In genomic region chr9:37752646-37753488, GRCh38 we compare ENCODE assay signal across 8 cellular contexts. TPM values are rescaled to one million over a fixed set of nuclear protein-coding genes. Genes with fewer than 3 reads are reported as not detected.
DNase-seq lines count a peak whose midpoint lies in the region; ATAC-seq, FAIRE-seq and TF ChIP-seq lines count a peak whose summit lies in the region.

No MANE protein-coding gene starts in this region.

- H3K27me3 ChIP-seq in HepG2 (ENCODE audit: control insufficient read depth in 1 of 2, insufficient read depth in 2 of 2, low read length in 2 of 2) (peaks cover 0 to 1% of the 10 kb centered on the region in 2 experiments; a peak in 3 of 5 replicates), subcutaneous abdominal adipose tissue (ENCODE audit: control insufficient read depth in 5 of 5, insufficient read depth in 4 of 5, low read length in 5 of 5) (no peaks in the 10 kb centered on the region)

- FAIRE-seq in HepG2 (lab: Jason Lieb, UNC), result no peak

- H3K4me1 ChIP-seq in HepG2 (ENCODE audit: insufficient read depth, low read length) (peaks cover 23% of the 10 kb centered on the region), subcutaneous abdominal adipose tissue (ENCODE audit: control insufficient read depth in 5 of 5, insufficient read depth in 5 of 5, low read length in 5 of 5) (peaks cover 2 to 15% (median 14%) of the 10 kb centered on the region in 5 donors)

- in situ Hi-C loops in HepG2 (cut with HindIII; ENCODE audit: extremely low pct_ligation_motif_present, low pct_unique_long_range_greater_than_20kb), result no loop called here

- no peak for TF ChIP-seq POLR2A in HepG2 (IDR thresholded peaks at IDR 0.05; ENCODE audit: insufficient read depth in 1 of 2, low read depth in 2 of 2, low read length in 2 of 2)

- H3K4me3 Mint-ChIP-seq in T-helper 1 cell treated with Interleukin-12 subunit alpha and Interleukin-12 subunit beta and Interleukin-4 antibody, amounts not matched to agents 30 μg/mL and 1 μg/mL, for 36 hours, result peak overlapping the region; percentile 98
- H3K4me3 Mint-ChIP-seq in activated naive CD8-positive, alpha-beta T cell treated with anti-CD3 and anti-CD28 coated beads for 36 hours, result peak overlapping the region; percentile 91

- POLR2A ChIA-PET in HepG2 (lab: Yijun Ruan, JAX), result interaction anchor here (0.7 to 1.1 kb wide), 5 partner anchors 32 to 608 kb away, joined by 3 to 6 read pairs (median 3); partner anchors contain the start of genes DCAF10 and EXOSC3

- DNase-seq in T-helper 1 cell (no peak), HepG2 (ENCODE audit: low spot score) (no peak), nucleus accumbens (lab: John Stamatoyannopoulos, UW) (no peak), HCEC 1CT (no peak)
- DNase-seq in activated naive CD8-positive, alpha-beta T cell treated with anti-CD3 and anti-CD28 coated beads for 36 hours, result peak; percentile 33

- no peaks in the 10 kb centered on the region for H3K27me3 Mint-ChIP-seq in T-helper 1 cell treated with Interleukin-12 subunit alpha and Interleukin-12 subunit beta and Interleukin-4 antibody, amounts not matched to agents 30 μg/mL and 1 μg/mL, for 36 hours (ENCODE audit: low read depth)
- no peaks in the 10 kb centered on the region for H3K27me3 Mint-ChIP-seq in activated naive CD8-positive, alpha-beta T cell treated with anti-CD3 and anti-CD28 coated beads for 36 hours

- peaks cover 8% of the 10 kb centered on the region for H3K36me3 Mint-ChIP-seq in T-helper 1 cell treated with Interleukin-12 subunit alpha and Interleukin-12 subunit beta and Interleukin-4 antibody, amounts not matched to agents 30 μg/mL and 1 μg/mL, for 36 hours (ENCODE audit: low read depth)
- peaks cover 17% of the 10 kb centered on the region for H3K36me3 Mint-ChIP-seq in activated naive CD8-positive, alpha-beta T cell treated with anti-CD3 and anti-CD28 coated beads for 36 hours

- H3K79me2 ChIP-seq in HepG2 (ENCODE audit: insufficient read depth, low read length), result peaks cover 9% of the 10 kb centered on the region

- H3K4me3 ChIP-seq in HepG2 (replicated peaks in 1 of 3; ENCODE audit: insufficient read depth in 1 of 3, low read depth in 2 of 3, low read length in 3 of 3) (peak overlapping the region; percentile 84 to 90 (median 89)), subcutaneous abdominal adipose tissue (ENCODE audit: low read depth in 1 of 5, low read length in 5 of 5) (peak overlapping the region; percentile 74 to 98 (median 94))

- no peak for TF ChIP-seq CTCF in HepG2 (CRISPR knock-in tag; IDR thresholded peaks at IDR 0.05)

- peak overlapping the region; percentile 90 for H3K27ac Mint-ChIP-seq in T-helper 1 cell treated with Interleukin-12 subunit alpha and Interleukin-12 subunit beta and Interleukin-4 antibody, amounts not matched to agents 30 μg/mL and 1 μg/mL, for 36 hours
- H3K27ac Mint-ChIP-seq in activated naive CD8-positive, alpha-beta T cell treated with anti-CD3 and anti-CD28 coated beads for 36 hours, result peak overlapping the region; percentile 93

- H3K4me2 ChIP-seq in HepG2 (ENCODE audit: low read depth, low read length), result peak overlapping the region; percentile 79

- H3K4me1 Mint-ChIP-seq in T-helper 1 cell treated with Interleukin-12 subunit alpha and Interleukin-12 subunit beta and Interleukin-4 antibody, amounts not matched to agents 30 μg/mL and 1 μg/mL, for 36 hours (ENCODE audit: low read depth), result peaks cover 23% of the 10 kb centered on the region
- H3K4me1 Mint-ChIP-seq in activated naive CD8-positive, alpha-beta T cell treated with anti-CD3 and anti-CD28 coated beads for 36 hours, result peaks cover 22% of the 10 kb centered on the region

- H2AFZ ChIP-seq in HepG2 (ENCODE audit: low read length), result peak overlapping the region; percentile 93

- CTCF ChIA-PET in HepG2 (lab: Yijun Ruan, JAX; ENCODE audit: low intra/inter-chr PET ratio, low total read pairs), result no interaction called here

- H3K9me3 Mint-ChIP-seq in T-helper 1 cell treated with Interleukin-12 subunit alpha and Interleukin-12 subunit beta and Interleukin-4 antibody, amounts not matched to agents 30 μg/mL and 1 μg/mL, for 36 hours, result peaks cover 5% of the 10 kb centered on the region
- peaks cover 6% of the 10 kb centered on the region for H3K9me3 Mint-ChIP-seq in activated naive CD8-positive, alpha-beta T cell treated with anti-CD3 and anti-CD28 coated beads for 36 hours

- ATAC-seq in HepG2, result no peak
- no peak for ATAC-seq in GM19467 (IDR thresholded peaks at IDR 0.05; ENCODE audit: unreplicated experiment)

- 79% methylated on average over 29 of the region's 29 CpGs for WGBS in HepG2 (ENCODE audit: low lambda C conversion rate)

- H3K27ac ChIP-seq in HepG2 (ENCODE audit: extremely low read length, insufficient read depth, low read length), result no peak overlapping the region
- H3K27ac ChIP-seq in subcutaneous abdominal adipose tissue (ENCODE audit: low read depth, low read length), result no peak overlapping the region

- BruUV-seq in HepG2 (replicated peaks; lab: Mats Ljungman, UMichigan), result no TSS peak

- TF ChIP-seq EP300 in HepG2 (IDR thresholded peaks at IDR 0.05; ENCODE audit: low read depth in 2 of 2, low read length in 2 of 2) (no peak), HepG2 (CRISPR knock-in tag; IDR thresholded peaks at IDR 0.05; ENCODE audit: borderline replicate concordance) (no peak)

- no peaks in the 10 kb centered on the region for H4K20me1 ChIP-seq in HepG2 (ENCODE audit: insufficient read depth, low read length)

- H3K36me3 ChIP-seq in HepG2 (replicated peaks in 1 of 2; ENCODE audit: control insufficient read depth in 1 of 2, insufficient read depth in 2 of 2, low read length in 2 of 2) (peaks cover 2% of the 10 kb centered on the region in 2 experiments; a peak in 1 of 5 replicates), subcutaneous abdominal adipose tissue (ENCODE audit: control insufficient read depth in 5 of 5, insufficient read depth in 5 of 5, low read length in 5 of 5) (peaks cover 0 to 4% (median 0%) of the 10 kb centered on the region in 5 donors)

- H3K9ac ChIP-seq in HepG2 (ENCODE audit: insufficient read depth, low read depth, low read length) (peak overlapping the region; percentile 80; the same call in 1 of the 2 replicates), subcutaneous abdominal adipose tissue (ENCODE audit: low read length in 5 of 5) (peak overlapping the region in 4 of 5 donors; percentile 51 to 99 (median 91))

- no peak for TF ChIP-seq RAD21 in HepG2 (CRISPR knock-in tag; IDR thresholded peaks at IDR 0.05)

- intact Hi-C loops in HepG2 (cut with micrococcal nuclease; ENCODE audit: unreplicated experiment), result no loop called here

- H3K9me3 ChIP-seq in HepG2 (ENCODE audit: low read length) (no peaks in the 10 kb centered on the region), subcutaneous abdominal adipose tissue (ENCODE audit: control insufficient read depth in 5 of 5, low read length in 5 of 5) (no peaks in the 10 kb centered on the region)

RNA-seq across cellular contexts. Expression of gene TRMT10B, which starts 0.7 kb away (rescaled TPM):
- 10 to 100 TPM in 1 of 2 experiments, 1 to 10 TPM in 1; 9.4 to 10.3 TPM for total RNA-seq in activated naive CD8-positive, alpha-beta T cell treated with anti-CD3 and anti-CD28 coated beads for 36 hours
- 3.1 and 3.3 TPM in 2 replicates for total RNA-seq in HepG2 (2016; rRNA removed; fragmentation: Illumina TruSeq; extraction: Trizol)
- 3.1 and 3.5 TPM in 2 replicates for total RNA-seq in HepG2 (2016; cell fraction: cytosol; rRNA removed; fragmentation: Illumina TruSeq; extraction: Trizol; ENCODE audit: low read depth)
- 2.8 and 2.9 TPM in 2 replicates for total RNA-seq in HepG2 (2016; cell fraction: insoluble cytoplasmic fraction; rRNA removed; fragmentation: Illumina TruSeq; extraction: Trizol)
- total RNA-seq in HepG2 (2016; cell fraction: membrane; rRNA removed; fragmentation: Illumina TruSeq; extraction: Trizol), result 2.1 and 2.3 TPM in 2 replicates
- 3.1 and 4.0 TPM in 2 replicates for total RNA-seq in HepG2 (2016; cell fraction: nucleus; rRNA removed; fragmentation: Illumina TruSeq; extraction: Trizol)
- polyA plus RNA-seq in HepG2 (2011; rRNA removed), result 3.9 TPM in 2 replicates
- polyA plus RNA-seq in HepG2 (2011; cell fraction: cytosol; rRNA removed), result 1.6 and 2.4 TPM in 2 replicates
- 3.8 and 5.7 TPM in 2 replicates for polyA plus RNA-seq in HepG2 (2011; cell fraction: nucleus; rRNA removed)
- polyA plus RNA-seq in HepG2 (2012), result 3.7 and 4.8 TPM in 2 replicates
- 1.0 and 1.2 TPM in 2 replicates for polyA plus RNA-seq in HepG2 (2016; cell fraction: cytosol; fragmentation: Illumina TruSeq; extraction: Trizol; ENCODE audit: low read depth)
- 4.5 TPM in 2 replicates for polyA plus RNA-seq in HepG2 (2016; cell fraction: insoluble cytoplasmic fraction; fragmentation: Illumina TruSeq; extraction: Trizol; ENCODE audit: low read depth)
- 1.7 and 1.9 TPM in 2 replicates for polyA plus RNA-seq in HepG2 (2016; cell fraction: membrane; fragmentation: Illumina TruSeq; extraction: Trizol; ENCODE audit: low read depth)
- polyA plus RNA-seq in HepG2 (2016; cell fraction: nucleus; fragmentation: Illumina TruSeq; extraction: Trizol; ENCODE audit: insufficient read depth, low read depth), result 7.2 and 8.2 TPM in 2 replicates
- polyA minus RNA-seq in HepG2 (2011; rRNA and poly(A)+ RNA removed; ENCODE audit: low replicate concordance), result 2.0 and 3.6 TPM in 2 replicates
- 1.7 and 2.2 TPM in 2 replicates for polyA minus RNA-seq in HepG2 (2011; cell fraction: cytosol; rRNA and poly(A)+ RNA removed)
- 7.2 and 10.3 TPM in 2 replicates for polyA minus RNA-seq in HepG2 (2011; cell fraction: nucleus; rRNA and poly(A)+ RNA removed)

RNA-seq across cellular contexts. Expression of gene EXOSC3, which starts 32.0 kb away (rescaled TPM):
- total RNA-seq in activated naive CD8-positive, alpha-beta T cell treated with anti-CD3 and anti-CD28 coated beads for 36 hours, result 100 to 1,000 TPM; 139 to 147 TPM
- total RNA-seq in HepG2 (2016; rRNA removed; fragmentation: Illumina TruSeq; extraction: Trizol), result 68.7 and 98.1 TPM in 2 replicates
- total RNA-seq in HepG2 (2016; cell fraction: cytosol; rRNA removed; fragmentation: Illumina TruSeq; extraction: Trizol; ENCODE audit: low read depth), result 16.9 and 18.1 TPM in 2 replicates
- 74.8 and 108 TPM in 2 replicates for total RNA-seq in HepG2 (2016; cell fraction: insoluble cytoplasmic fraction; rRNA removed; fragmentation: Illumina TruSeq; extraction: Trizol)
- 26.9 and 30.0 TPM in 2 replicates for total RNA-seq in HepG2 (2016; cell fraction: membrane; rRNA removed; fragmentation: Illumina TruSeq; extraction: Trizol)
- total RNA-seq in HepG2 (2016; cell fraction: nucleus; rRNA removed; fragmentation: Illumina TruSeq; extraction: Trizol), result 36.8 and 38.1 TPM in 2 replicates
- 12.0 and 17.5 TPM in 2 replicates for polyA plus RNA-seq in HepG2 (2011; rRNA removed)
- polyA plus RNA-seq in HepG2 (2011; cell fraction: cytosol; rRNA removed), result 17.7 and 19.6 TPM in 2 replicates
- polyA plus RNA-seq in HepG2 (2011; cell fraction: nucleus; rRNA removed), result 19.9 and 35.1 TPM in 2 replicates
- 20.1 and 33.0 TPM in 2 replicates for polyA plus RNA-seq in HepG2 (2012)
- polyA plus RNA-seq in HepG2 (2016; cell fraction: cytosol; fragmentation: Illumina TruSeq; extraction: Trizol; ENCODE audit: low read depth), result 18.6 and 21.1 TPM in 2 replicates
- polyA plus RNA-seq in HepG2 (2016; cell fraction: insoluble cytoplasmic fraction; fragmentation: Illumina TruSeq; extraction: Trizol; ENCODE audit: low read depth), result 115 and 129 TPM in 2 replicates
- polyA plus RNA-seq in HepG2 (2016; cell fraction: membrane; fragmentation: Illumina TruSeq; extraction: Trizol; ENCODE audit: low read depth), result 21.5 and 24.3 TPM in 2 replicates
- polyA plus RNA-seq in HepG2 (2016; cell fraction: nucleus; fragmentation: Illumina TruSeq; extraction: Trizol; ENCODE audit: insufficient read depth, low read depth), result 42.9 and 51.0 TPM in 2 replicates
- 22.5 and 25.4 TPM in 2 replicates for polyA minus RNA-seq in HepG2 (2011; rRNA and poly(A)+ RNA removed; ENCODE audit: low replicate concordance)
- polyA minus RNA-seq in HepG2 (2011; cell fraction: cytosol; rRNA and poly(A)+ RNA removed), result 18.1 and 24.0 TPM in 2 replicates
- polyA minus RNA-seq in HepG2 (2011; cell fraction: nucleus; rRNA and poly(A)+ RNA removed), result 78.7 and 105 TPM in 2 replicates

RNA-seq across cellular contexts. Expression of gene DCAF10, which starts 47.7 kb away (rescaled TPM):
- total RNA-seq in activated naive CD8-positive, alpha-beta T cell treated with anti-CD3 and anti-CD28 coated beads for 36 hours, result 10 to 100 TPM; 10.5 to 12.9 TPM
- total RNA-seq in HepG2 (2016; rRNA removed; fragmentation: Illumina TruSeq; extraction: Trizol), result 9.2 and 13.5 TPM in 2 replicates
- total RNA-seq in HepG2 (2016; cell fraction: cytosol; rRNA removed; fragmentation: Illumina TruSeq; extraction: Trizol; ENCODE audit: low read depth), result 6.0 and 8.2 TPM in 2 replicates
- total RNA-seq in HepG2 (2016; cell fraction: insoluble cytoplasmic fraction; rRNA removed; fragmentation: Illumina TruSeq; extraction: Trizol), result 10.4 and 11.0 TPM in 2 replicates
- total RNA-seq in HepG2 (2016; cell fraction: membrane; rRNA removed; fragmentation: Illumina TruSeq; extraction: Trizol), result 16.1 and 19.8 TPM in 2 replicates
- 7.2 and 8.2 TPM in 2 replicates for total RNA-seq in HepG2 (2016; cell fraction: nucleus; rRNA removed; fragmentation: Illumina TruSeq; extraction: Trizol)
- 20.2 and 20.3 TPM in 2 replicates for polyA plus RNA-seq in HepG2 (2011; rRNA removed)
- 11.6 and 13.6 TPM in 2 replicates for polyA plus RNA-seq in HepG2 (2011; cell fraction: cytosol; rRNA removed)
- polyA plus RNA-seq in HepG2 (2011; cell fraction: nucleus; rRNA removed), result 6.9 and 9.9 TPM in 2 replicates
- polyA plus RNA-seq in HepG2 (2012), result 15.4 and 17.6 TPM in 2 replicates
- polyA plus RNA-seq in HepG2 (2016; cell fraction: cytosol; fragmentation: Illumina TruSeq; extraction: Trizol; ENCODE audit: low read depth), result 9.8 and 10.5 TPM in 2 replicates
- 11.4 and 13.3 TPM in 2 replicates for polyA plus RNA-seq in HepG2 (2016; cell fraction: insoluble cytoplasmic fraction; fragmentation: Illumina TruSeq; extraction: Trizol; ENCODE audit: low read depth)
- 15.7 and 16.5 TPM in 2 replicates for polyA plus RNA-seq in HepG2 (2016; cell fraction: membrane; fragmentation: Illumina TruSeq; extraction: Trizol; ENCODE audit: low read depth)
- polyA plus RNA-seq in HepG2 (2016; cell fraction: nucleus; fragmentation: Illumina TruSeq; extraction: Trizol; ENCODE audit: insufficient read depth, low read depth), result 8.7 and 9.6 TPM in 2 replicates
- 36.6 and 47.8 TPM in 2 replicates for polyA minus RNA-seq in HepG2 (2011; rRNA and poly(A)+ RNA removed; ENCODE audit: low replicate concordance)
- 16.3 and 18.7 TPM in 2 replicates for polyA minus RNA-seq in HepG2 (2011; cell fraction: cytosol; rRNA and poly(A)+ RNA removed)
- polyA minus RNA-seq in HepG2 (2011; cell fraction: nucleus; rRNA and poly(A)+ RNA removed), result 19.4 and 21.5 TPM in 2 replicates
